In genomic region chr7:139034336-139034735, GRCh38 we compare ENCODE assay signal across 1 cellular context.
TF ChIP-seq lines count a peak whose summit lies in the region.

No MANE protein-coding gene starts in this region.

TF ChIP-seq in HepG2, 621 proteins besides CTCF, POLR2A, EP300 and RAD21 (continued from another document):
- no peak for TF ChIP-seq CBX2 (IDR thresholded peaks at IDR 0.05; ENCODE audit: low read depth, low read length)
- no peak for TF ChIP-seq CBX2 (CRISPR knock-in tag; IDR thresholded peaks at IDR 0.05; ENCODE audit: low read depth)
- TF ChIP-seq ZNF564 (CRISPR knock-in tag; IDR thresholded peaks at IDR 0.05) = no peak
- no peak for TF ChIP-seq CAMTA2 (CRISPR knock-in tag; IDR thresholded peaks at IDR 0.05; ENCODE audit: borderline replicate concordance)
- TF ChIP-seq AKAP8 (CRISPR knock-in tag; IDR thresholded peaks at IDR 0.05) = no peak
- TF ChIP-seq, protein P1, sequence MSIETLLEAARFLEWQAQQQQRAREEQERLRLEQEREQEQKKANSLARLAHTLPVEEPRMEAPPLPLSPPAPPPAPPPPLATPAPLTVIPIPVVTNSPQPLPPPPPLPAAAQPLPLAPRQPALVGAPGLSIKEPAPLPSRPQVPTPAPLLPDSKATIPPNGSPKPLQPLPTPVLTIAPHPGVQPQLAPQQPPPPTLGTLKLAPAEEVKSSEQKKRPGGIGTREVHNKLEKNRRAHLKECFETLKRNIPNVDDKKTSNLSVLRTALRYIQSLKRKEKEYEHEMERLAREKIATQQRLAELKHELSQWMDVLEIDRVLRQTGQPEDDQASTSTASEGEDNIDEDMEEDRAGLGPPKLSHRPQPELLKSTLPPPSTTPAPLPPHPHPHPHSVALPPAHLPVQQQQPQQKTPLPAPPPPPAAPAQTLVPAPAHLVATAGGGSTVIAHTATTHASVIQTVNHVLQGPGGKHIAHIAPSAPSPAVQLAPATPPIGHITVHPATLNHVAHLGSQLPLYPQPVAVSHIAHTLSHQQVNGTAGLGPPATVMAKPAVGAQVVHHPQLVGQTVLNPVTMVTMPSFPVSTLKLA (IDR thresholded peaks at IDR 0.05) = no peak
- TF ChIP-seq, protein P2, sequence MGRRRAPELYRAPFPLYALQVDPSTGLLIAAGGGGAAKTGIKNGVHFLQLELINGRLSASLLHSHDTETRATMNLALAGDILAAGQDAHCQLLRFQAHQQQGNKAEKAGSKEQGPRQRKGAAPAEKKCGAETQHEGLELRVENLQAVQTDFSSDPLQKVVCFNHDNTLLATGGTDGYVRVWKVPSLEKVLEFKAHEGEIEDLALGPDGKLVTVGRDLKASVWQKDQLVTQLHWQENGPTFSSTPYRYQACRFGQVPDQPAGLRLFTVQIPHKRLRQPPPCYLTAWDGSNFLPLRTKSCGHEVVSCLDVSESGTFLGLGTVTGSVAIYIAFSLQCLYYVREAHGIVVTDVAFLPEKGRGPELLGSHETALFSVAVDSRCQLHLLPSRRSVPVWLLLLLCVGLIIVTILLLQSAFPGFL (CRISPR knock-in tag; IDR thresholded peaks at IDR 0.05) = no peak
- no peak for TF ChIP-seq ZFY (CRISPR knock-in tag; IDR thresholded peaks at IDR 0.05)
- TF ChIP-seq ELF1 (CRISPR knock-in tag; IDR thresholded peaks at IDR 0.05) = no peak
- TF ChIP-seq ZNF441 (CRISPR knock-in tag; IDR thresholded peaks at IDR 0.05; ENCODE audit: borderline replicate concordance) = no peak
